In the genomic region with DNA sequence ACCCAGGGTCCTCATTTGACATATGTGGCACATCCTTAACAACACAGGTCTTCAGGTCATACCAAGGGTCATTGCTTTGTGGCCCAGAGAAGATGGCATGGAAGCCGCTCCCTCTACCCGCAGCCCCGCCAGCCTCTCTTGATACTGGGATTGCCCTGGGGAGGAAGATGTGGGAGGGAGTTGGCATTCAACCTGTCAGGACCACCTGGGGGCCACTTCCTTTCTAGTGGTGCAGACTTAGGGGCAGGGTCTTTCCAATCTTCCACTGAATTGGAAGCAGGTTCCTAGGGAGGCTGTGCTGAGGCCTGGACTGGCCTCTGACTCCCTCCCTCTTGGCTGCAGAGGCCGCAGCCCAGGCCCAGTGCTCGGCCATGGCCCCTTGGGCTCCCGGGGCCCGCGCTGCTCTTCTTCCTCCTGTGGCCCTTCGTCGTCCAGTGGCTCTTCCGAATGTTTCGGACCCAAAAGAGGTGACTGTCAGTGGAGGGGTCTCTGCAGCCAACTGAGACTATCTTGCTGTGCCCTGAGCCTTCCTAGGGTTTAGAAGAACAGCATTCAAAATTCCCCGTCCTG, we compare ENCODE assay signal across 9 cellular contexts. TPM values are rescaled to one million over a fixed set of nuclear protein-coding genes. Genes with fewer than 3 reads are reported as not detected.
DNase-seq lines count a peak whose midpoint lies in the region; ATAC-seq and TF ChIP-seq lines count a peak whose summit lies in the region.
"Had no signal": no experiment of that assay in that cellular context is flagged by ENCODE, and none has a peak within 500 bp of the region (broad histone marks: within the 10 kb centered on the region; RNA-seq: fewer than 3 reads in every experiment).

No MANE protein-coding gene starts in this region.

- H3K79me2 ChIP-seq in neural progenitor cell (ENCODE audit: low read depth), result peaks cover 13% of the 10 kb centered on the region

- TF ChIP-seq POLR2A in vagina (IDR thresholded peaks at IDR 0.05), result no peak

- H2AFZ ChIP-seq in neural progenitor cell (replicated peaks), result no peak overlapping the region

- ATAC-seq in Right ventricle myocardium superior (ENCODE audit: poor library complexity), result no peak
- ATAC-seq in left cardiac atrium, result no peak
- ATAC-seq in HG03520 (IDR thresholded peaks at IDR 0.05; ENCODE audit: unreplicated experiment), result no peak
- ATAC-seq in HG02973 (IDR thresholded peaks at IDR 0.05; ENCODE audit: unreplicated experiment), result no peak

- intact Hi-C loops in Right ventricle myocardium superior (cut with DNase I) (no loop called here), left cardiac atrium (cut with DNase I) (no loop called here), vagina (cut with DNase I) (loop anchor here (10.0 kb wide), 1 partner anchor 172 kb away; a partner anchor contains a TSS)

- peaks cover 15% of the 10 kb centered on the region for H3K27me3 Mint-ChIP-seq in endothelial cell (ENCODE audit: unreplicated experiment)
- peaks cover 8% of the 10 kb centered on the region for H3K27me3 Mint-ChIP-seq in neural progenitor cell (ENCODE audit: insufficient read depth, low read depth)

- H3K9ac ChIP-seq in neural progenitor cell, result no peak overlapping the region

- peaks cover 42% of the 10 kb centered on the region for H3K4me1 ChIP-seq in neural progenitor cell
- H3K4me1 ChIP-seq in vagina, result peaks cover 35% of the 10 kb centered on the region

- peaks cover 71% of the 10 kb centered on the region for H3F3A ChIP-seq in neural progenitor cell (ENCODE audit: low read depth)

- H3K36me3 ChIP-seq in neural progenitor cell, result no peaks in the 10 kb centered on the region
- no peaks in the 10 kb centered on the region for H3K36me3 ChIP-seq in vagina

- H3K9me3 ChIP-seq in neural progenitor cell (ENCODE audit: low read depth) (no peaks in the 10 kb centered on the region), vagina (no peaks in the 10 kb centered on the region)

- H3K9me3 Mint-ChIP-seq in endothelial cell (ENCODE audit: unreplicated experiment), result no peaks in the 10 kb centered on the region
- no peaks in the 10 kb centered on the region for H3K9me3 Mint-ChIP-seq in neural progenitor cell

- H3K27me3 ChIP-seq in neural progenitor cell (peaks cover 7% of the 10 kb centered on the region), vagina (no peaks in the 10 kb centered on the region)

- no peak for TF ChIP-seq CTCF in endothelial cell (IDR thresholded peaks at IDR 0.05; ENCODE audit: unreplicated experiment)
- TF ChIP-seq CTCF in neural progenitor cell (IDR thresholded peaks at IDR 0.05), result no peak
- no peak for TF ChIP-seq CTCF in vagina (IDR thresholded peaks at IDR 0.05)

- H3K27ac ChIP-seq in neural progenitor cell, result no peak overlapping the region
- H3K27ac ChIP-seq in vagina, result peak overlapping the region; percentile 98

- no peaks in the 10 kb centered on the region for H4K20me1 ChIP-seq in neural progenitor cell (ENCODE audit: low read depth)

- H3K4me1 Mint-ChIP-seq in endothelial cell (ENCODE audit: unreplicated experiment) (peaks cover 12% of the 10 kb centered on the region), neural progenitor cell (peaks cover 57% of the 10 kb centered on the region)

- peak; percentile 41 for DNase-seq in Right ventricle myocardium superior
- no peak for DNase-seq in left cardiac atrium
- no peak for DNase-seq in endothelial cell (ENCODE audit: low spot score)
- DNase-seq in neural progenitor cell (ENCODE audit: low spot score), result no peak
- DNase-seq in vagina (ENCODE audit: extremely low spot score in 2 of 2), result no peak
- DNase-seq in GM19238 (ENCODE audit: insufficient read length, low spot score), result no peak
- DNase-seq: NCI-H510A treated with DMSO at 0.1 percent for 48 hours had no signal

- H3K4me3 ChIP-seq in neural progenitor cell (peak overlapping the region; percentile 23), vagina (peak overlapping the region; percentile 53 to 64)

- H3K4me2 ChIP-seq in neural progenitor cell, result peak overlapping the region; percentile 68

- H3K36me3 Mint-ChIP-seq in endothelial cell (ENCODE audit: low read depth, unreplicated experiment) (peaks cover 5% of the 10 kb centered on the region), neural progenitor cell (no peaks in the 10 kb centered on the region)

- H3K4me3 Mint-ChIP-seq in endothelial cell (ENCODE audit: unreplicated experiment) (peak overlapping the region; percentile 31), neural progenitor cell (no peak overlapping the region)

- no peak overlapping the region for H3K27ac Mint-ChIP-seq in endothelial cell (ENCODE audit: unreplicated experiment)
- no peak overlapping the region for H3K27ac Mint-ChIP-seq in neural progenitor cell

RNA-seq across cellular contexts. Expression of a gene that starts 5.1 kb away (rescaled TPM):
- total RNA-seq in Right ventricle myocardium superior, result 31.2 TPM
- total RNA-seq in left cardiac atrium, result 10 to 100 TPM; 27.8 to 31.7 TPM
- total RNA-seq in endothelial cell (ENCODE audit: unreplicated experiment), result 22.6 TPM
- 10.2 and 14.3 TPM in 2 replicates for total RNA-seq in neural progenitor cell (ENCODE audit: low replicate concordance)
- 27.5 TPM for total RNA-seq in vagina

RNA-seq across cellular contexts. Expression of a gene that starts 7.7 kb away (rescaled TPM):
- total RNA-seq in Right ventricle myocardium superior (8.0 TPM), left cardiac atrium (1 to 10 TPM; 8.4 to 8.7 TPM), endothelial cell (ENCODE audit: unreplicated experiment) (9.4 TPM), neural progenitor cell (ENCODE audit: low replicate concordance) (6.8 and 17.3 TPM in 2 replicates), vagina (18.9 TPM)

RNA-seq across cellular contexts. Expression of a gene that starts 10.9 kb away (rescaled TPM):
- total RNA-seq in Right ventricle myocardium superior (201 TPM), left cardiac atrium (100 to 1,000 TPM in 1 of 2 donors, 10 to 100 TPM in 1; 92.1 to 132 TPM), endothelial cell (ENCODE audit: unreplicated experiment) (9.7 TPM), neural progenitor cell (ENCODE audit: low replicate concordance) (16.0 and 31.4 TPM in 2 replicates), vagina (34.1 TPM)

RNA-seq across cellular contexts. Expression of a gene that starts 18.5 kb away (rescaled TPM):
- total RNA-seq in Right ventricle myocardium superior, result 8.0 TPM
- 1 to 10 TPM; 4.2 to 4.4 TPM for total RNA-seq in left cardiac atrium
- total RNA-seq in endothelial cell (ENCODE audit: unreplicated experiment), result 13.0 TPM
- total RNA-seq in neural progenitor cell (ENCODE audit: low replicate concordance), result 4.6 and 9.1 TPM in 2 replicates
- 9.8 TPM for total RNA-seq in vagina
